Comparison of ENCODE assay signal across 12 cellular contexts in genomic region chrX:77003956-77004355, GRCh38.
DNase-seq lines count a peak whose midpoint lies in the region; ATAC-seq and TF ChIP-seq lines count a peak whose summit lies in the region.
"Had no signal": no experiment of that assay in that cellular context is flagged by ENCODE, and none has a peak within 500 bp of the region (broad histone marks: within the 10 kb centered on the region; RNA-seq: fewer than 3 reads in every experiment).

No MANE protein-coding gene starts in this region.

- peaks cover 0 to 18% of the 10 kb centered on the region in 2 donors for H3K4me1 Mint-ChIP-seq in natural killer cell treated with Interleukin-12 subunit alpha and Interleukin-12 subunit beta and Interleukin-15 and Interleukin-18, amount 100 ng/mL, for 72 hours (ENCODE audit: low read depth in 2 of 2)
- H3K4me1 Mint-ChIP-seq in natural killer cell (no peaks in the 10 kb centered on the region), WTC11 (no peaks in the 10 kb centered on the region)
- peaks cover 18% of the 10 kb centered on the region for H3K4me1 Mint-ChIP-seq in activated naive CD4-positive, alpha-beta T cell treated with anti-CD3 and anti-CD28 coated beads, Interleukin-2, amount 10 ng/mL, durations not matched to agents 7 days and 5 days
- H3K4me1 Mint-ChIP-seq: memory B cell had no signal

- peaks cover 0 to 19% of the 10 kb centered on the region in 2 donors for H3K27me3 Mint-ChIP-seq in natural killer cell treated with Interleukin-12 subunit alpha and Interleukin-12 subunit beta and Interleukin-15 and Interleukin-18, amount 100 ng/mL, for 72 hours
- H3K27me3 Mint-ChIP-seq in natural killer cell (ENCODE audit: low read depth in 2 of 2), result no peaks in the 10 kb centered on the region
- H3K27me3 Mint-ChIP-seq in activated naive CD4-positive, alpha-beta T cell treated with anti-CD3 and anti-CD28 coated beads, Interleukin-2, amount 10 ng/mL, durations not matched to agents 7 days and 5 days, result no peaks in the 10 kb centered on the region
- no peaks in the 10 kb centered on the region for H3K27me3 Mint-ChIP-seq in WTC11 (ENCODE audit: low read depth)
- H3K27me3 Mint-ChIP-seq: memory B cell had no signal

- peaks cover 4% of the 10 kb centered on the region for H3K9me3 Mint-ChIP-seq in natural killer cell treated with Interleukin-12 subunit alpha and Interleukin-12 subunit beta and Interleukin-15 and Interleukin-18, amount 100 ng/mL, for 72 hours
- H3K9me3 Mint-ChIP-seq in natural killer cell, result no peaks in the 10 kb centered on the region
- H3K9me3 Mint-ChIP-seq in activated naive CD4-positive, alpha-beta T cell treated with anti-CD3 and anti-CD28 coated beads, Interleukin-2, amount 10 ng/mL, durations not matched to agents 7 days and 5 days, result no peaks in the 10 kb centered on the region
- H3K9me3 Mint-ChIP-seq in WTC11, result peaks cover 9% of the 10 kb centered on the region; the same call in 1 of the 2 replicates
- H3K9me3 Mint-ChIP-seq: memory B cell had no signal

- TF ChIP-seq CTCF in natural killer cell (IDR thresholded peaks at IDR 0.05) (no peak), WTC11 (IDR thresholded peaks at IDR 0.05) (no peak)

- intact Hi-C loops in natural killer cell (cut with micrococcal nuclease), result no loop called here

- ATAC-seq in natural killer cell treated with Interleukin-12 subunit alpha and Interleukin-12 subunit beta and Interleukin-15 and Interleukin-18, amount 100 ng/mL, for 72 hours, result peak; percentile 59 to 95
- ATAC-seq in natural killer cell (no peak), GM18907 (IDR thresholded peaks at IDR 0.05; ENCODE audit: unreplicated experiment) (no peak), WTC11 (no peak)
- ATAC-seq: right cardiac atrium, Right ventricle myocardium inferior had no signal

- H3K36me3 Mint-ChIP-seq in natural killer cell treated with Interleukin-12 subunit alpha and Interleukin-12 subunit beta and Interleukin-15 and Interleukin-18, amount 100 ng/mL, for 72 hours, result no peaks in the 10 kb centered on the region
- no peaks in the 10 kb centered on the region for H3K36me3 Mint-ChIP-seq in natural killer cell
- H3K36me3 Mint-ChIP-seq in activated naive CD4-positive, alpha-beta T cell treated with anti-CD3 and anti-CD28 coated beads, Interleukin-2, amount 10 ng/mL, durations not matched to agents 7 days and 5 days, result no peaks in the 10 kb centered on the region
- H3K36me3 Mint-ChIP-seq in WTC11, result peaks cover 7% of the 10 kb centered on the region; the same call in 1 of the 2 replicates
- H3K36me3 Mint-ChIP-seq: memory B cell had no signal

- POLR2A ChIA-PET in WTC11 (lab: Charles Lee), result no interaction called here

- peak overlapping the region; percentile 68 for H3K4me3 Mint-ChIP-seq in natural killer cell treated with Interleukin-12 subunit alpha and Interleukin-12 subunit beta and Interleukin-15 and Interleukin-18, amount 100 ng/mL, for 72 hours
- H3K4me3 Mint-ChIP-seq in natural killer cell (no peak overlapping the region), WTC11 (no peak overlapping the region)
- no peak overlapping the region for H3K4me3 Mint-ChIP-seq in activated naive CD4-positive, alpha-beta T cell treated with anti-CD3 and anti-CD28 coated beads, Interleukin-2, amount 10 ng/mL, durations not matched to agents 7 days and 5 days
- H3K4me3 Mint-ChIP-seq: memory B cell had no signal

- DNase-seq in natural killer cell treated with Interleukin-12 subunit alpha and Interleukin-12 subunit beta and Interleukin-15 and Interleukin-18, amount 100 ng/mL, for 72 hours (ENCODE audit: low spot score), result no peak
- DNase-seq in natural killer cell (no peak), NCI-H748 treated with DMSO at 0.1 percent for 48 hours (lab: John Stamatoyannopoulos, UW) (no peak), NCI-H748 (lab: John Stamatoyannopoulos, UW; ENCODE audit: unreplicated experiment) (no peak), WTC11 (ENCODE audit: low spot score) (no peak)
- peak; percentile 36 for DNase-seq in activated naive CD4-positive, alpha-beta T cell treated with anti-CD3 and anti-CD28 coated beads, Interleukin-2, amount 10 ng/mL, durations not matched to agents 7 days and 5 days
- peak; percentile 7 to 41 (median 33) for DNase-seq in stimulated activated CD4-positive, alpha-beta T cell treated with anti-CD3 and anti-CD28 coated beads, Interleukin-12 subunit alpha, Interleukin-12 subunit beta, amount 100 ng/mL, for 48 hours (ENCODE audit: low read depth in 2 of 3, low spot score in 1 of 3)
- DNase-seq: NCI-H1436 treated with DMSO at 0.1 percent for 48 hours, right cardiac atrium had no signal

- CTCF ChIA-PET in activated naive CD4-positive, alpha-beta T cell treated with anti-CD3 and anti-CD28 coated beads, Interleukin-2, amount 10 ng/mL, durations not matched to agents 7 days and 5 days (lab: Charles Lee), result no interaction called here
- CTCF ChIA-PET in WTC11 (lab: Charles Lee), result no interaction called here

- H3K27ac Mint-ChIP-seq in natural killer cell treated with Interleukin-12 subunit alpha and Interleukin-12 subunit beta and Interleukin-15 and Interleukin-18, amount 100 ng/mL, for 72 hours, result peak overlapping the region in 1 of 2 donors; percentile 63
- H3K27ac Mint-ChIP-seq in natural killer cell (no peak overlapping the region), WTC11 (no peak overlapping the region)
- no peak overlapping the region for H3K27ac Mint-ChIP-seq in activated naive CD4-positive, alpha-beta T cell treated with anti-CD3 and anti-CD28 coated beads, Interleukin-2, amount 10 ng/mL, durations not matched to agents 7 days and 5 days
- H3K27ac Mint-ChIP-seq: memory B cell had no signal

TF ChIP-seq in WTC11, 78 proteins besides CTCF, POLR2A, EP300 and RAD21 (continues in another document):
- no peak for TF ChIP-seq E2F5 (CRISPR knock-in tag; IDR thresholded peaks at IDR 0.05)
- no peak for TF ChIP-seq SP1 (CRISPR knock-in tag; conservative IDR thresholded peaks at IDR 0.05)
- no peak for TF ChIP-seq NFE2L1 (CRISPR knock-in tag; IDR thresholded peaks at IDR 0.05)
- no peak for TF ChIP-seq TEAD4 (CRISPR knock-in tag; IDR thresholded peaks at IDR 0.05)
- no peak for TF ChIP-seq NFYB (CRISPR knock-in tag; conservative IDR thresholded peaks at IDR 0.05; ENCODE audit: low read depth)
- no peak for TF ChIP-seq USF2 (CRISPR knock-in tag; IDR thresholded peaks at IDR 0.05)
- TF ChIP-seq CDX4 (CRISPR knock-in tag; IDR thresholded peaks at IDR 0.05; ENCODE audit: borderline replicate concordance), result no peak
- no peak for TF ChIP-seq ZNF416 (CRISPR knock-in tag; IDR thresholded peaks at IDR 0.05)
- no peak for TF ChIP-seq FOXP1 (CRISPR knock-in tag; IDR thresholded peaks at IDR 0.05; ENCODE audit: borderline replicate concordance)
- no peak for TF ChIP-seq ATF3 (CRISPR knock-in tag; conservative IDR thresholded peaks at IDR 0.05)
- TF ChIP-seq PRDM15 (CRISPR knock-in tag; IDR thresholded peaks at IDR 0.05), result no peak

Comparison
In these comparisons a context has a peak if more than half of its experiments do, and no peak if none do; other contexts are left out.
1. ATAC-seq: peak in natural killer cell treated with Interleukin-12 subunit alpha and Interleukin-12 subunit beta and Interleukin-15 and Interleukin-18, amount 100 ng/mL, for 72 hours (2 of 2); none in natural killer cell (0 of 3), GM18907 (single experiment) and WTC11 (single experiment).
2. DNase-seq: peak in activated naive CD4-positive, alpha-beta T cell treated with anti-CD3 and anti-CD28 coated beads, Interleukin-2, amount 10 ng/mL, durations not matched to agents 7 days and 5 days (single experiment) and stimulated activated CD4-positive, alpha-beta T cell treated with anti-CD3 and anti-CD28 coated beads, Interleukin-12 subunit alpha, Interleukin-12 subunit beta, amount 100 ng/mL, for 48 hours (3 of 3); none in natural killer cell treated with Interleukin-12 subunit alpha and Interleukin-12 subunit beta and Interleukin-15 and Interleukin-18, amount 100 ng/mL, for 72 hours (single experiment), natural killer cell (single experiment), NCI-H748 treated with DMSO at 0.1 percent for 48 hours (single experiment), NCI-H748 (single experiment) and WTC11 (single experiment).